ENCODE assay signal across 17 cellular contexts in genomic region chrX:124228849-124229248, GRCh38.
"Had no signal": no experiment of that assay in that cellular context is flagged by ENCODE, and none has a peak within 500 bp of the region (broad histone marks: within the 10 kb centered on the region; RNA-seq: fewer than 3 reads in every experiment).

No MANE protein-coding gene starts in this region.

- H3K4me1 ChIP-seq: left ventricle myocardium inferior, psoas muscle, transverse colon had no signal

- H3K4me3 ChIP-seq: gastroesophageal sphincter, left ventricle myocardium inferior, psoas muscle, transverse colon had no signal

- H3K4me3 Mint-ChIP-seq: activated CD4-positive, alpha-beta memory T cell treated with anti-CD3 and anti-CD28 coated beads, Interleukin-2, amount 10 ng/mL, durations not matched to agents 7 days and 5 days; activated CD4-positive, alpha-beta T cell treated with anti-CD3 and anti-CD28 coated beads for 36 hours; activated T-cell treated with anti-CD3 and anti-CD28 coated beads, Interleukin-2, amount 50 U/mL, for 4 hours; memory B cell; natural killer cell had no signal

- H3K9me3 Mint-ChIP-seq: activated CD4-positive, alpha-beta memory T cell treated with anti-CD3 and anti-CD28 coated beads, Interleukin-2, amount 10 ng/mL, durations not matched to agents 7 days and 5 days; activated T-cell treated with anti-CD3 and anti-CD28 coated beads, Interleukin-2, amount 50 U/mL, for 4 hours; memory B cell; natural killer cell had no signal

- ATAC-seq: activated CD4-positive, alpha-beta T cell treated with anti-CD3 and anti-CD28 coated beads for 36 hours; activated T-cell treated with anti-CD3 and anti-CD28 coated beads, Interleukin-2, amount 50 U/mL, for 4 hours; gastroesophageal sphincter; natural killer cell; psoas muscle; sciatic nerve; stimulated activated naive CD8-positive, alpha-beta T cell treated with anti-CD3 and anti-CD28 coated beads, Interleukin-15, Interleukin-2, amounts not matched to agents 100 U/mL and 50 U/mL, for 24 hours had no signal

- H3K27me3 Mint-ChIP-seq: activated CD4-positive, alpha-beta memory T cell treated with anti-CD3 and anti-CD28 coated beads, Interleukin-2, amount 10 ng/mL, durations not matched to agents 7 days and 5 days; activated CD4-positive, alpha-beta T cell treated with anti-CD3 and anti-CD28 coated beads for 36 hours had no signal

- H3K4me1 Mint-ChIP-seq: memory B cell had no signal

- H3K36me3 Mint-ChIP-seq: memory B cell, natural killer cell had no signal

- H3K36me3 ChIP-seq: gastroesophageal sphincter, left ventricle myocardium inferior, transverse colon had no signal

- H3K27ac ChIP-seq: left ventricle myocardium inferior, psoas muscle, transverse colon, VCaP had no signal

- H3K27me3 ChIP-seq: gastroesophageal sphincter, transverse colon had no signal

- H3K9me3 ChIP-seq: gastroesophageal sphincter, left ventricle myocardium inferior, psoas muscle, transverse colon had no signal

- FAIRE-seq: astrocyte, bronchial epithelial cell, keratinocyte had no signal

- H3K27ac Mint-ChIP-seq: activated CD4-positive, alpha-beta memory T cell treated with anti-CD3 and anti-CD28 coated beads, Interleukin-2, amount 10 ng/mL, durations not matched to agents 7 days and 5 days; activated CD4-positive, alpha-beta T cell treated with anti-CD3 and anti-CD28 coated beads for 36 hours; memory B cell; natural killer cell had no signal

- DNase-seq: activated CD4-positive, alpha-beta memory T cell treated with anti-CD3 and anti-CD28 coated beads, Interleukin-2, amount 10 ng/mL, durations not matched to agents 7 days and 5 days; activated CD4-positive, alpha-beta T cell treated with anti-CD3 and anti-CD28 coated beads for 36 hours; activated effector memory CD4-positive, alpha-beta T cell treated with Interleukin-2 at 50 U/mL for 16 hours; activated naive CD4-positive, alpha-beta T cell treated with anti-CD3 and anti-CD28 coated beads, Interleukin-2, amount 50 U/mL, for 16 hours; activated T-cell treated with anti-CD3 and anti-CD28 coated beads, Interleukin-2, amount 50 U/mL, for 4 hours; left ventricle myocardium inferior; natural killer cell; psoas muscle; stimulated activated naive CD8-positive, alpha-beta T cell treated with anti-CD3 and anti-CD28 coated beads, Interleukin-15, Interleukin-2, amounts not matched to agents 100 U/mL and 50 U/mL, for 24 hours; transverse colon had no signal
